ENCODE assay signal across 13 cellular contexts in genomic region chr16:8581923-8582580, GRCh38. TPM values are rescaled to one million over a fixed set of nuclear protein-coding genes. Genes with fewer than 3 reads are reported as not detected.
DNase-seq lines count a peak whose midpoint lies in the region; FAIRE-seq and TF ChIP-seq lines count a peak whose summit lies in the region.
"Had no signal": no experiment of that assay in that cellular context is flagged by ENCODE, and none has a peak within 500 bp of the region (broad histone marks: within the 10 kb centered on the region; RNA-seq: fewer than 3 reads in every experiment).

No MANE protein-coding gene starts in this region.

- in situ Hi-C loops in KBM-7 (cut with MboI; ENCODE audit: low pct_unique_long_range_greater_than_20kb, low sequenced_read_pairs) (no loop called here), astrocyte of the spinal cord (cut with HindIII; ENCODE audit: low sequenced_read_pairs) (no loop called here)

- H3K4me1 ChIP-seq in Karpas-422 (ENCODE audit: low read length) (no peaks in the 10 kb centered on the region), breast epithelium (no peaks in the 10 kb centered on the region), vagina (no peaks in the 10 kb centered on the region)

- no peaks in the 10 kb centered on the region for H3K9me3 ChIP-seq in Karpas-422 (ENCODE audit: low read length)
- no peaks in the 10 kb centered on the region for H3K9me3 ChIP-seq in breast epithelium
- no peaks in the 10 kb centered on the region for H3K9me3 ChIP-seq in vagina
- H3K9me3 ChIP-seq: ovary had no signal

- peaks cover 39% of the 10 kb centered on the region for H3K27me3 Mint-ChIP-seq in nephron progenitor cell (ENCODE audit: low read depth, poor library complexity)

- intact Hi-C loops in breast epithelium (cut with DNase I; ENCODE audit: low total_unique reads), result no loop called here
- intact Hi-C loops in vagina (cut with DNase I), result no loop called here

- no peaks in the 10 kb centered on the region for H4K20me1 ChIP-seq in Karpas-422 (ENCODE audit: insufficient read depth, low read depth, low read length)

- no peak for DNase-seq in GM12891 (ENCODE audit: insufficient read length, low spot score)
- DNase-seq in KBM-7, result peak; percentile 82
- DNase-seq in astrocyte of the spinal cord (ENCODE audit: low read depth, low spot score), result peak; percentile 82
- peak; percentile 38 for DNase-seq in nephron progenitor cell
- no peak for DNase-seq in Karpas-422
- DNase-seq in breast epithelium (ENCODE audit: low spot score in 2 of 2), result no peak
- no peak for DNase-seq in cortex of kidney (lab: John Stamatoyannopoulos, UW)
- DNase-seq in vagina (ENCODE audit: extremely low spot score in 2 of 2), result no peak
- DNase-seq: activated naive CD4-positive, alpha-beta T cell treated with anti-CD3 and anti-CD28 coated beads, Interleukin-2, amount 10 ng/mL, durations not matched to agents 7 days and 5 days; effector memory CD8-positive, alpha-beta T cell; ovary had no signal

- H3K27ac ChIP-seq in Karpas-422 (ENCODE audit: low read length) (no peak overlapping the region), breast epithelium (no peak overlapping the region), vagina (no peak overlapping the region)
- H3K27ac ChIP-seq: C4-2B, ovary had no signal

- peaks cover 3% of the 10 kb centered on the region for H3K9me3 Mint-ChIP-seq in nephron progenitor cell
- H3K9me3 Mint-ChIP-seq: activated naive CD4-positive, alpha-beta T cell treated with anti-CD3 and anti-CD28 coated beads, Interleukin-2, amount 10 ng/mL, durations not matched to agents 7 days and 5 days; effector memory CD8-positive, alpha-beta T cell had no signal

- TF ChIP-seq POLR2A in GM12891 (IDR thresholded peaks at IDR 0.05; ENCODE audit: low read depth, low read length) (no peak), breast epithelium (IDR thresholded peaks at IDR 0.05) (no peak), vagina (IDR thresholded peaks at IDR 0.05) (no peak)

- no peak for TF ChIP-seq CTCF in astrocyte of the spinal cord (IDR thresholded peaks at IDR 0.05; ENCODE audit: low read depth, low read length)
- TF ChIP-seq CTCF in nephron progenitor cell (IDR thresholded peaks at IDR 0.05), result no peak
- TF ChIP-seq CTCF in breast epithelium (IDR thresholded peaks at IDR 0.05), result no peak
- TF ChIP-seq CTCF in vagina (IDR thresholded peaks at IDR 0.05), result no peak

- no peaks in the 10 kb centered on the region for H3K79me2 ChIP-seq in Karpas-422 (ENCODE audit: low read length)

- H3K4me2 ChIP-seq in Karpas-422 (ENCODE audit: low read depth, low read length, poor library complexity, severe bottlenecking), result no peak overlapping the region

- no peaks in the 10 kb centered on the region for H3K9me2 ChIP-seq in Karpas-422 (replicated peaks; ENCODE audit: insufficient read depth, low read length)

- H3K36me3 ChIP-seq in Karpas-422 (ENCODE audit: insufficient read depth, low read length) (no peaks in the 10 kb centered on the region), breast epithelium (no peaks in the 10 kb centered on the region), vagina (no peaks in the 10 kb centered on the region)
- H3K36me3 ChIP-seq: ovary had no signal

- no peaks in the 10 kb centered on the region for H3K27me3 ChIP-seq in Karpas-422 (ENCODE audit: low read length)
- H3K27me3 ChIP-seq in breast epithelium, result peaks cover 0 to 5% of the 10 kb centered on the region in 2 donors
- no peaks in the 10 kb centered on the region for H3K27me3 ChIP-seq in vagina
- H3K27me3 ChIP-seq: ovary had no signal

- H2AFZ ChIP-seq in Karpas-422 (ENCODE audit: low read length), result no peak overlapping the region

- FAIRE-seq in GM12891 (lab: Jason Lieb, UNC), result peak; percentile 60
- FAIRE-seq: HTR-8/SVneo had no signal

- no peaks in the 10 kb centered on the region for H3K36me3 Mint-ChIP-seq in nephron progenitor cell (ENCODE audit: low read depth)
- H3K36me3 Mint-ChIP-seq: activated naive CD4-positive, alpha-beta T cell treated with anti-CD3 and anti-CD28 coated beads, Interleukin-2, amount 10 ng/mL, durations not matched to agents 7 days and 5 days had no signal

- H3K4me3 Mint-ChIP-seq in nephron progenitor cell, result no peak overlapping the region
- H3K4me3 Mint-ChIP-seq: activated naive CD4-positive, alpha-beta T cell treated with anti-CD3 and anti-CD28 coated beads, Interleukin-2, amount 10 ng/mL, durations not matched to agents 7 days and 5 days; effector memory CD8-positive, alpha-beta T cell had no signal

- H3K4me3 ChIP-seq in astrocyte of the spinal cord (ENCODE audit: low read depth, low read length), result no peak overlapping the region
- no peak overlapping the region for H3K4me3 ChIP-seq in Karpas-422 (ENCODE audit: low read length)
- no peak overlapping the region for H3K4me3 ChIP-seq in breast epithelium
- H3K4me3 ChIP-seq in vagina, result no peak overlapping the region
- H3K4me3 ChIP-seq: ovary had no signal

- peak overlapping the region; percentile 96 for H3K27ac Mint-ChIP-seq in nephron progenitor cell
- H3K27ac Mint-ChIP-seq: activated naive CD4-positive, alpha-beta T cell treated with anti-CD3 and anti-CD28 coated beads, Interleukin-2, amount 10 ng/mL, durations not matched to agents 7 days and 5 days; effector memory CD8-positive, alpha-beta T cell had no signal

- H3K4me1 Mint-ChIP-seq in nephron progenitor cell, result peaks cover 14% of the 10 kb centered on the region
- H3K4me1 Mint-ChIP-seq: activated naive CD4-positive, alpha-beta T cell treated with anti-CD3 and anti-CD28 coated beads, Interleukin-2, amount 10 ng/mL, durations not matched to agents 7 days and 5 days had no signal

- no peak overlapping the region for H3K9ac ChIP-seq in Karpas-422 (ENCODE audit: low read length)

TF ChIP-seq in GM12891, 5 proteins besides CTCF, POLR2A, EP300 and RAD21:
- TF ChIP-seq TAF1 (IDR thresholded peaks at IDR 0.05; ENCODE audit: low read depth, low read length), result no peak
- TF ChIP-seq SPI1 (IDR thresholded peaks at IDR 0.05; ENCODE audit: low read depth, low read length), result peak; percentile 95
TF ChIP-seq in GM12891: peak in this region for 1.

RNA-seq across cellular contexts. Expression of gene TMEM114, which starts 8.3 kb away (rescaled TPM):
- 0.14 TPM for polyA plus RNA-seq in GM12891 (2012; ENCODE audit: low read depth, missing spikeins)
- not detected in 2 replicates for total RNA-seq in Karpas-422 (2014; rRNA removed; shearing (Covaris generic); ENCODE audit: low replicate concordance)
- not detected for total RNA-seq in breast epithelium
- total RNA-seq in vagina, result not detected
- total RNA-seq: ovary had no signal
- polyA plus RNA-seq: ovary had no signal

RNA-seq across cellular contexts. Expression of gene METTL22, which starts 39.4 kb away (rescaled TPM):
- polyA plus RNA-seq in GM12891 (2012; ENCODE audit: low read depth, missing spikeins), result 14.1 TPM
- total RNA-seq in Karpas-422 (2014; rRNA removed; shearing (Covaris generic); ENCODE audit: low replicate concordance), result 42.5 and 48.9 TPM in 2 replicates
- total RNA-seq in breast epithelium (10 to 100 TPM; 26.9 to 36.1 (median 27.4) TPM), vagina (40.0 TPM)

Comparison
In these comparisons a context has a peak if more than half of its experiments do, and no peak if none do; other contexts are left out.
1. DNase-seq: peak in KBM-7 (single experiment), astrocyte of the spinal cord (single experiment) and nephron progenitor cell (single experiment); none in GM12891 (single experiment), Karpas-422 (single experiment), breast epithelium (0 of 2), cortex of kidney (single experiment) and vagina (0 of 2).